ENCODE assay signal across 18 cellular contexts in the genomic region with DNA sequence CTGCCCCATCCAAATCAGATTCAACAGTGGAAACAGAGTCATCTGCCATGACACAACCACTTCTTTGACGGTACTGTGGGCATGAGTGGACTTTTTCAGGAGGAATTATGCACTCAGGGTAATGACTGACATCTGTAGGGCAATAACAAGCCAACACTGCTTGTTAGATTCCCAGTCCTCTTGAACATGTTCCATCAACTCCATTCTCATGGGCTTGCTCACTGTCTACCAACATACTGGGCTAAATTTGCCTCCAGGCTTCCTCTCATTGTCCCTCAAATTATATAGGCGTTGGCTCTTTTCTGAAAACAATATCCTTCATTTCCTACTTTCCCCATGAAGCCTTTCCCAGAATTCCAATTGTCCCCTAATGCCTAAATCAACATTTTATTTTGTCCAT. TPM values are rescaled to one million over a fixed set of nuclear protein-coding genes. Genes with fewer than 3 reads are reported as not detected.
"Had no signal": no experiment of that assay in that cellular context is flagged by ENCODE, and none has a peak within 500 bp of the region (broad histone marks: within the 10 kb centered on the region; RNA-seq: fewer than 3 reads in every experiment).

No MANE protein-coding gene starts in this region.

- H3K27ac ChIP-seq: right lobe of liver, spleen, thyroid gland had no signal

- H3K4me3 ChIP-seq: breast epithelium, lung, right lobe of liver, spleen, thyroid gland had no signal

- H3K4me1 Mint-ChIP-seq: activated naive CD8-positive, alpha-beta T cell treated with anti-CD3 and anti-CD28 coated beads, Interleukin-2, amount 50 U/mL, for 24 hours; stimulated activated naive CD8-positive, alpha-beta T cell treated with anti-CD3 and anti-CD28 coated beads, Interleukin-15, amount 100 ng/mL, for 72 hours had no signal

- ATAC-seq: activated naive CD8-positive, alpha-beta T cell treated with anti-CD3 and anti-CD28 coated beads, Interleukin-2, amount 50 U/mL, for 24 hours; left colon; right lobe of liver; stimulated activated naive CD8-positive, alpha-beta T cell treated with anti-CD3 and anti-CD28 coated beads, Interleukin-15, amount 100 ng/mL, for 72 hours had no signal

- H3K9me3 Mint-ChIP-seq: activated naive CD4-positive, alpha-beta T cell treated with anti-CD3 and anti-CD28 coated beads for 36 hours had no signal

- DNase-seq: activated CD4-positive, CD25-positive, alpha-beta regulatory T cell treated with anti-CD3 and anti-CD28 coated beads, Interleukin-2, amount 50 U/mL, for 72 hours; activated naive CD4-positive, alpha-beta T cell treated with anti-CD3 and anti-CD28 coated beads for 36 hours; activated naive CD8-positive, alpha-beta T cell treated with anti-CD3 and anti-CD28 coated beads, Interleukin-2, amount 50 U/mL, for 24 hours; aorta; glutamatergic neuron; left colon; midbrain; right lobe of liver; spleen; stimulated activated CD4-positive, alpha-beta T cell treated with anti-CD3 and anti-CD28 coated beads, Interleukin-1b, Interleukin-23, amount 100 ng/mL, for 48 hours; stimulated activated naive CD8-positive, alpha-beta T cell treated with anti-CD3 and anti-CD28 coated beads, Interleukin-15, amount 100 ng/mL, for 72 hours; T-helper 1 cell; T1000; thyroid gland had no signal

- H3K4me3 Mint-ChIP-seq: activated naive CD4-positive, alpha-beta T cell treated with anti-CD3 and anti-CD28 coated beads for 36 hours; activated naive CD8-positive, alpha-beta T cell treated with anti-CD3 and anti-CD28 coated beads, Interleukin-2, amount 50 U/mL, for 24 hours; neural crest cell; stimulated activated naive CD8-positive, alpha-beta T cell treated with anti-CD3 and anti-CD28 coated beads, Interleukin-15, amount 100 ng/mL, for 72 hours had no signal

- H3K27ac Mint-ChIP-seq: activated naive CD4-positive, alpha-beta T cell treated with anti-CD3 and anti-CD28 coated beads for 36 hours; activated naive CD8-positive, alpha-beta T cell treated with anti-CD3 and anti-CD28 coated beads, Interleukin-2, amount 50 U/mL, for 24 hours; stimulated activated naive CD8-positive, alpha-beta T cell treated with anti-CD3 and anti-CD28 coated beads, Interleukin-15, amount 100 ng/mL, for 72 hours had no signal

RNA-seq across cellular contexts. Expression of a gene that starts 43.1 kb away (rescaled TPM):
- total RNA-seq: myocyte had no signal
